13 cellular contexts compared by ENCODE assay signal in the genomic region with DNA sequence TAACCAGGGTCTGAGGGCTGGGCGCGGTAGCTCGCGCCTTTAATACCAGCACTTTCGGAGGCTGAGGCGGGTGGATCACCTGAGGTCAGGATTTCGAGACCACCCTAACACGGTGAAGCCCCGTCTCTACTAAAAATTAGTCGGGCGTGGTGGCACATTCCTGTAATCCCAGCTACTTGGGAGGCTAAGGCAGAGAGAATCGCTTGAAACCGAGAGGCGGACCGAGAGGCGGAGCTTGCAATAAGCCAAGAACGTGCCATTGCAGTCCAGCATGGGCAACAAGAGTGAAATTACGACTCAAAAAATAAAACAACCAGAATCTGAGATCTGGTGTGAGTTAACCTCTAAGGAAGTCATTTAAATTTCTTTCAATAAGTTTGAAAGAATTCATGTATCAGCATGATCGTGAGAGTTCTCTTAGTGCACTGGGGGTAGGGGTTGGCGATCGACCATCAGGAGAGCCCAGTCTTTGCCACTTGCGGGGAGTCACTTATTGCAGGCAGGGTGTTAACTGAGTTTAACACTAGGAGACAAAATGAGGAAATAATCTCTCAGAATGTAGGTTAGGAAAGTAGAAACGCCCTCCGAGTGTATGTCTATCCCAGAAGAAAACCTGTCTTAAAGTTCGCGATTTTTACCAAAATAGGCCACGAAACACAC.
DNase-seq lines count a peak whose midpoint lies in the region; ATAC-seq and TF ChIP-seq lines count a peak whose summit lies in the region.
"Had no signal": no experiment of that assay in that cellular context is flagged by ENCODE, and none has a peak within 500 bp of the region (broad histone marks: within the 10 kb centered on the region; RNA-seq: fewer than 3 reads in every experiment).

No MANE protein-coding gene starts in this region.

- no peaks in the 10 kb centered on the region for H3K9me3 Mint-ChIP-seq in activated T-cell treated with anti-CD3 and anti-CD28 coated beads, Interleukin-2, amount 50 U/mL, for 72 hours
- peaks cover 4% of the 10 kb centered on the region for H3K9me3 Mint-ChIP-seq in activated T-cell treated with anti-CD3 and anti-CD28 coated beads, Interleukin-2, amount 50 U/mL, for 4 hours
- H3K9me3 Mint-ChIP-seq in activated naive CD8-positive, alpha-beta T cell treated with anti-CD3 and anti-CD28 coated beads, Interleukin-2, amount 10 ng/mL, durations not matched to agents 7 days and 5 days: peaks cover 9% of the 10 kb centered on the region
- H3K9me3 Mint-ChIP-seq: stimulated activated effector memory CD8-positive, alpha-beta T cell treated with anti-CD3 and anti-CD28 coated beads, Interleukin-12 subunit alpha, Interleukin-12 subunit beta, amount 100 ng/mL, for 72 hours had no signal

- no peaks in the 10 kb centered on the region for H3K36me3 ChIP-seq in iPS DF 6.9 (ENCODE audit: control insufficient read depth, insufficient read depth, low read length)
- H3K36me3 ChIP-seq: adrenal gland had no signal

- peaks cover 9% of the 10 kb centered on the region; the same call in 1 of the 2 replicates for H3K27me3 ChIP-seq in iPS DF 6.9 (ENCODE audit: control insufficient read depth, insufficient read depth, low read length)

- ATAC-seq in activated T-cell treated with anti-CD3 and anti-CD28 coated beads, Interleukin-2, amount 50 U/mL, for 72 hours (replicated peaks in 1 of 2): no peak
- no peak for ATAC-seq in activated T-cell treated with anti-CD3 and anti-CD28 coated beads, Interleukin-2, amount 50 U/mL, for 4 hours
- ATAC-seq in activated naive CD8-positive, alpha-beta T cell treated with anti-CD3 and anti-CD28 coated beads, Interleukin-2, amount 10 ng/mL, durations not matched to agents 7 days and 5 days (ENCODE audit: low read depth): no peak
- ATAC-seq: stimulated activated effector memory CD8-positive, alpha-beta T cell treated with anti-CD3 and anti-CD28 coated beads, Interleukin-12 subunit alpha, Interleukin-12 subunit beta, amount 100 ng/mL, for 72 hours had no signal

- POLR2A ChIA-PET in activated naive CD8-positive, alpha-beta T cell treated with anti-CD3 and anti-CD28 coated beads, Interleukin-2, amount 10 ng/mL, durations not matched to agents 7 days and 5 days (lab: Charles Lee): no interaction called here
- POLR2A ChIA-PET in GM10248 (lab: Yijun Ruan, JAX): interaction anchor here (0.9 kb wide), 1 partner anchor 533 kb away, joined by 3 read pairs; a partner anchor contains a TSS

- CTCF ChIA-PET in GM10248 (lab: Yijun Ruan, JAX): interaction anchor here (0.7 to 3.1 kb wide), 5 partner anchors 8 to 159 kb away, joined by 3 to 12 read pairs (median 4); no protein-coding TSS in a partner anchor

- DNase-seq in activated T-cell treated with anti-CD3 and anti-CD28 coated beads, Interleukin-2, amount 50 U/mL, for 72 hours: no peak
- no peak for DNase-seq in activated T-cell treated with anti-CD3 and anti-CD28 coated beads, Interleukin-2, amount 50 U/mL, for 4 hours
- no peak for DNase-seq in activated naive CD8-positive, alpha-beta T cell treated with anti-CD3 and anti-CD28 coated beads, Interleukin-2, amount 10 ng/mL, durations not matched to agents 7 days and 5 days
- no peak for DNase-seq in iPS DF 6.9 (ENCODE audit: low read depth, low spot score)
- DNase-seq in skeletal muscle cell (ENCODE audit: low read depth): no peak
- DNase-seq in hippocampal formation (lab: John Stamatoyannopoulos, UW): no peak
- no peak for DNase-seq in GM10248 (ENCODE audit: extremely low spot score)
- DNase-seq in iPS-NIHi11 (ENCODE audit: low spot score): no peak
- DNase-seq: adrenal gland; HFFc6; NCI-H1417 treated with DMSO at 0.1 percent for 48 hours; stimulated activated CD4-positive, alpha-beta T cell treated with anti-CD3 and anti-CD28 coated beads, Interleukin-12 subunit alpha, Interleukin-12 subunit beta, amount 100 ng/mL, for 4 hours had no signal

- TF ChIP-seq CTCF in GM10248 (IDR thresholded peaks at IDR 0.05; ENCODE audit: control extremely low read depth, extremely low read depth, low read depth, missing control alignments): no peak

- WGBS in iPS DF 6.9 (ENCODE audit: insufficient coverage, insufficient read length): no CpG with 5 or more reads among the region's 27 CpGs

- H3K4me1 Mint-ChIP-seq in activated T-cell treated with anti-CD3 and anti-CD28 coated beads, Interleukin-2, amount 50 U/mL, for 72 hours (ENCODE audit: low read depth): peaks cover 21% of the 10 kb centered on the region
- no peaks in the 10 kb centered on the region for H3K4me1 Mint-ChIP-seq in activated T-cell treated with anti-CD3 and anti-CD28 coated beads, Interleukin-2, amount 50 U/mL, for 4 hours (ENCODE audit: low read depth)
- H3K4me1 Mint-ChIP-seq in activated naive CD8-positive, alpha-beta T cell treated with anti-CD3 and anti-CD28 coated beads, Interleukin-2, amount 10 ng/mL, durations not matched to agents 7 days and 5 days: peaks cover 19% of the 10 kb centered on the region
- H3K4me1 Mint-ChIP-seq: stimulated activated effector memory CD8-positive, alpha-beta T cell treated with anti-CD3 and anti-CD28 coated beads, Interleukin-12 subunit alpha, Interleukin-12 subunit beta, amount 100 ng/mL, for 72 hours had no signal

- H3K4me3 ChIP-seq in iPS DF 6.9 (ENCODE audit: low read length): peak overlapping the region; percentile 37; the same call in 1 of the 2 replicates
- peak overlapping the region; percentile 27 for H3K4me3 ChIP-seq in skeletal muscle cell (ENCODE audit: low read depth, low read length)
- H3K4me3 ChIP-seq: adrenal gland had no signal

- H3K4me3 Mint-ChIP-seq in activated T-cell treated with anti-CD3 and anti-CD28 coated beads, Interleukin-2, amount 50 U/mL, for 72 hours: peak overlapping the region; percentile 65 to 66
- no peak overlapping the region for H3K4me3 Mint-ChIP-seq in activated T-cell treated with anti-CD3 and anti-CD28 coated beads, Interleukin-2, amount 50 U/mL, for 4 hours
- H3K4me3 Mint-ChIP-seq in activated naive CD8-positive, alpha-beta T cell treated with anti-CD3 and anti-CD28 coated beads, Interleukin-2, amount 10 ng/mL, durations not matched to agents 7 days and 5 days: peak overlapping the region; percentile 41
- H3K4me3 Mint-ChIP-seq: HFFc6; stimulated activated effector memory CD8-positive, alpha-beta T cell treated with anti-CD3 and anti-CD28 coated beads, Interleukin-12 subunit alpha, Interleukin-12 subunit beta, amount 100 ng/mL, for 72 hours had no signal

- no peaks in the 10 kb centered on the region for H3K9me3 ChIP-seq in iPS DF 6.9 (ENCODE audit: control insufficient read depth, insufficient read depth, low read length)
- H3K9me3 ChIP-seq: adrenal gland had no signal

- peak overlapping the region; percentile 32 for H3K27ac Mint-ChIP-seq in activated T-cell treated with anti-CD3 and anti-CD28 coated beads, Interleukin-2, amount 50 U/mL, for 72 hours
- peak overlapping the region; percentile 23 for H3K27ac Mint-ChIP-seq in activated naive CD8-positive, alpha-beta T cell treated with anti-CD3 and anti-CD28 coated beads, Interleukin-2, amount 10 ng/mL, durations not matched to agents 7 days and 5 days
- H3K27ac Mint-ChIP-seq: HFFc6; stimulated activated effector memory CD8-positive, alpha-beta T cell treated with anti-CD3 and anti-CD28 coated beads, Interleukin-12 subunit alpha, Interleukin-12 subunit beta, amount 100 ng/mL, for 72 hours had no signal

- H3K36me3 Mint-ChIP-seq in activated T-cell treated with anti-CD3 and anti-CD28 coated beads, Interleukin-2, amount 50 U/mL, for 72 hours (ENCODE audit: insufficient read depth in 2 of 2): peaks cover 3 to 9% of the 10 kb centered on the region in 2 donors
- H3K36me3 Mint-ChIP-seq in activated T-cell treated with anti-CD3 and anti-CD28 coated beads, Interleukin-2, amount 50 U/mL, for 4 hours (ENCODE audit: insufficient read depth): no peaks in the 10 kb centered on the region
- H3K36me3 Mint-ChIP-seq in activated naive CD8-positive, alpha-beta T cell treated with anti-CD3 and anti-CD28 coated beads, Interleukin-2, amount 10 ng/mL, durations not matched to agents 7 days and 5 days: peaks cover 6% of the 10 kb centered on the region

- no peak overlapping the region for H3K27ac ChIP-seq in iPS DF 6.9 (ENCODE audit: low read length)
- H3K27ac ChIP-seq: adrenal gland had no signal

- H3K4me1 ChIP-seq in iPS DF 6.9 (ENCODE audit: control insufficient read depth, insufficient read depth, low read length): no peaks in the 10 kb centered on the region
- H3K4me1 ChIP-seq: adrenal gland had no signal

- H3K27me3 Mint-ChIP-seq in activated T-cell treated with anti-CD3 and anti-CD28 coated beads, Interleukin-2, amount 50 U/mL, for 72 hours (ENCODE audit: low read depth): peaks cover 76% of the 10 kb centered on the region
- peaks cover 76% of the 10 kb centered on the region for H3K27me3 Mint-ChIP-seq in activated T-cell treated with anti-CD3 and anti-CD28 coated beads, Interleukin-2, amount 50 U/mL, for 4 hours (ENCODE audit: low read depth)
- H3K27me3 Mint-ChIP-seq in activated naive CD8-positive, alpha-beta T cell treated with anti-CD3 and anti-CD28 coated beads, Interleukin-2, amount 10 ng/mL, durations not matched to agents 7 days and 5 days: peaks cover 79% of the 10 kb centered on the region
